In genomic region chr19:54273811-54274210, GRCh38 we compare ENCODE assay signal across 32 cellular contexts. TPM values are rescaled to one million over a fixed set of nuclear protein-coding genes. Genes with fewer than 3 reads are reported as not detected.
"Had no signal": no experiment of that assay in that cellular context is flagged by ENCODE, and none has a peak within 500 bp of the region (broad histone marks: within the 10 kb centered on the region; RNA-seq: fewer than 3 reads in every experiment).

No MANE protein-coding gene starts in this region.

- H3K4me1 ChIP-seq: ascending aorta, breast epithelium, colonic mucosa, gastroesophageal sphincter had no signal

- H3K36me3 Mint-ChIP-seq: activated CD4-positive, alpha-beta memory T cell treated with anti-CD3 and anti-CD28 coated beads for 36 hours; activated naive CD4-positive, alpha-beta T cell treated with anti-CD3 and anti-CD28 coated beads, Interleukin-2, amount 10 ng/mL, durations not matched to agents 7 days and 5 days; activated naive CD4-positive, alpha-beta T cell treated with anti-CD3 and anti-CD28 coated beads, Interleukin-2, amount 50 U/mL, for 72 hours; activated naive CD8-positive, alpha-beta T cell treated with anti-CD3 and anti-CD28 coated beads, Interleukin-2, amount 10 ng/mL, durations not matched to agents 7 days and 5 days; brain had no signal

- H3K4me3 ChIP-seq: ascending aorta, breast epithelium, cardiac muscle cell, colonic mucosa, dorsolateral prefrontal cortex, gastroesophageal sphincter had no signal

- H3K27ac ChIP-seq: ascending aorta, breast epithelium, cardiac muscle cell, colonic mucosa, dorsolateral prefrontal cortex, gastroesophageal sphincter had no signal

- H3K4me1 Mint-ChIP-seq: activated CD4-positive, alpha-beta T cell treated with anti-CD3 and anti-CD28 coated beads, Interleukin-2, amount 10 ng/mL, durations not matched to agents 24 days and 14 days; activated naive CD4-positive, alpha-beta T cell treated with anti-CD3 and anti-CD28 coated beads, Interleukin-2, amount 10 ng/mL, durations not matched to agents 7 days and 5 days; activated naive CD8-positive, alpha-beta T cell treated with anti-CD3 and anti-CD28 coated beads, Interleukin-2, amount 10 ng/mL, durations not matched to agents 7 days and 5 days; brain; endodermal cell had no signal

- H3K36me3 ChIP-seq: ascending aorta, breast epithelium, cardiac muscle cell, colonic mucosa, gastroesophageal sphincter had no signal

- H3K9me3 ChIP-seq: ascending aorta, breast epithelium, colonic mucosa, gastroesophageal sphincter had no signal

- DNase-seq: activated CD4-positive, alpha-beta memory T cell treated with anti-CD3 and anti-CD28 coated beads for 36 hours; activated CD4-positive, alpha-beta T cell treated with anti-CD3 and anti-CD28 coated beads for 36 hours; activated CD4-positive, alpha-beta T cell treated with anti-CD3 and anti-CD28 coated beads, Interleukin-2, amount 10 ng/mL, durations not matched to agents 24 days and 14 days; activated CD4-positive, CD25-positive, alpha-beta regulatory T cell; activated CD4-positive, CD25-positive, alpha-beta regulatory T cell treated with anti-CD3 and anti-CD28 coated beads, Interleukin-2, amount 50 U/mL, for 72 hours; activated CD8-positive, alpha-beta T cell treated with anti-CD3 and anti-CD28 coated beads, Interleukin-2, amount 10 ng/mL, durations not matched to agents 7 days and 5 days; activated gamma-delta T cell; activated naive CD4-positive, alpha-beta T cell; activated naive CD4-positive, alpha-beta T cell treated with anti-CD3 and anti-CD28 coated beads, Interleukin-2, amount 10 ng/mL, durations not matched to agents 7 days and 5 days; activated naive CD8-positive, alpha-beta T cell treated with anti-CD3 and anti-CD28 coated beads, Interleukin-2, amount 10 ng/mL, durations not matched to agents 7 days and 5 days; central memory CD4-positive, alpha-beta T cell; cerebellar nuclear complex; colonic mucosa; dorsolateral prefrontal cortex; effector memory CD4-positive, alpha-beta T cell; endodermal cell; foreskin melanocyte; T-helper 2 cell had no signal

- ATAC-seq: activated CD4-positive, alpha-beta T cell treated with anti-CD3 and anti-CD28 coated beads for 36 hours; activated CD8-positive, alpha-beta T cell treated with anti-CD3 and anti-CD28 coated beads, Interleukin-2, amount 10 ng/mL, durations not matched to agents 7 days and 5 days; esophagus mucosa; gastroesophageal sphincter had no signal

- H3K9me3 Mint-ChIP-seq: activated CD4-positive, alpha-beta memory T cell treated with anti-CD3 and anti-CD28 coated beads for 36 hours; activated CD4-positive, alpha-beta T cell treated with anti-CD3 and anti-CD28 coated beads, Interleukin-2, amount 10 ng/mL, durations not matched to agents 24 days and 14 days; activated naive CD4-positive, alpha-beta T cell treated with anti-CD3 and anti-CD28 coated beads, Interleukin-2, amount 10 ng/mL, durations not matched to agents 7 days and 5 days; activated naive CD4-positive, alpha-beta T cell treated with anti-CD3 and anti-CD28 coated beads, Interleukin-2, amount 50 U/mL, for 72 hours; activated naive CD8-positive, alpha-beta T cell treated with anti-CD3 and anti-CD28 coated beads, Interleukin-2, amount 10 ng/mL, durations not matched to agents 7 days and 5 days; activated T-helper 1 cell treated with anti-CD3 and anti-CD28 coated beads, Interleukin-12 subunit alpha, Interleukin-12 subunit beta, Interleukin-2, Interleukin-4 antibody, amounts not matched to agents 30 ng/mL and 10 ng/mL and 1 ng/mL, durations not matched to agents 14 hours and 24 hours and 36 hours; brain; endodermal cell had no signal

- H3K27me3 ChIP-seq: ascending aorta, colonic mucosa had no signal

- H3K27ac Mint-ChIP-seq: activated CD4-positive, alpha-beta memory T cell treated with anti-CD3 and anti-CD28 coated beads for 36 hours; activated CD4-positive, alpha-beta T cell treated with anti-CD3 and anti-CD28 coated beads for 36 hours; activated CD4-positive, alpha-beta T cell treated with anti-CD3 and anti-CD28 coated beads, Interleukin-2, amount 10 ng/mL, durations not matched to agents 24 days and 14 days; activated CD8-positive, alpha-beta T cell treated with anti-CD3 and anti-CD28 coated beads, Interleukin-2, amount 10 ng/mL, durations not matched to agents 7 days and 5 days; activated naive CD4-positive, alpha-beta T cell treated with anti-CD3 and anti-CD28 coated beads, Interleukin-2, amount 10 ng/mL, durations not matched to agents 7 days and 5 days; activated naive CD4-positive, alpha-beta T cell treated with anti-CD3 and anti-CD28 coated beads, Interleukin-2, amount 50 U/mL, for 72 hours; activated naive CD8-positive, alpha-beta T cell treated with anti-CD3 and anti-CD28 coated beads, Interleukin-2, amount 10 ng/mL, durations not matched to agents 7 days and 5 days; activated T-helper 1 cell treated with anti-CD3 and anti-CD28 coated beads, Interleukin-12 subunit alpha, Interleukin-12 subunit beta, Interleukin-2, Interleukin-4 antibody, amounts not matched to agents 30 ng/mL and 10 ng/mL and 1 ng/mL, durations not matched to agents 14 hours and 24 hours and 36 hours; brain; endodermal cell had no signal

- H3K4me3 Mint-ChIP-seq: activated CD4-positive, alpha-beta memory T cell treated with anti-CD3 and anti-CD28 coated beads for 36 hours; activated CD4-positive, alpha-beta T cell treated with anti-CD3 and anti-CD28 coated beads for 36 hours; activated CD4-positive, alpha-beta T cell treated with anti-CD3 and anti-CD28 coated beads, Interleukin-2, amount 10 ng/mL, durations not matched to agents 24 days and 14 days; activated CD8-positive, alpha-beta T cell treated with anti-CD3 and anti-CD28 coated beads, Interleukin-2, amount 10 ng/mL, durations not matched to agents 7 days and 5 days; activated naive CD4-positive, alpha-beta T cell treated with anti-CD3 and anti-CD28 coated beads, Interleukin-2, amount 10 ng/mL, durations not matched to agents 7 days and 5 days; activated naive CD8-positive, alpha-beta T cell treated with anti-CD3 and anti-CD28 coated beads, Interleukin-2, amount 10 ng/mL, durations not matched to agents 7 days and 5 days; activated T-helper 1 cell treated with anti-CD3 and anti-CD28 coated beads, Interleukin-12 subunit alpha, Interleukin-12 subunit beta, Interleukin-2, Interleukin-4 antibody, amounts not matched to agents 30 ng/mL and 10 ng/mL and 1 ng/mL, durations not matched to agents 14 hours and 24 hours and 36 hours; brain; endodermal cell had no signal

RNA-seq across cellular contexts. Expression of gene LILRB2, which starts 7.1 kb away (rescaled TPM):
- total RNA-seq: activated CD4-positive, alpha-beta memory T cell treated with anti-CD3 and anti-CD28 coated beads for 36 hours; activated CD4-positive, alpha-beta T cell treated with anti-CD3 and anti-CD28 coated beads for 36 hours; activated CD4-positive, alpha-beta T cell treated with anti-CD3 and anti-CD28 coated beads, Interleukin-2, amount 10 ng/mL, durations not matched to agents 24 days and 14 days; activated CD8-positive, alpha-beta memory T cell treated with anti-CD3 and anti-CD28 coated beads for 36 hours; activated CD8-positive, alpha-beta T cell treated with anti-CD3 and anti-CD28 coated beads, Interleukin-2, amount 10 ng/mL, durations not matched to agents 7 days and 5 days; activated naive CD4-positive, alpha-beta T cell treated with anti-CD3 and anti-CD28 coated beads, Interleukin-2, amount 50 U/mL, for 72 hours; activated T-helper 1 cell treated with anti-CD3 and anti-CD28 coated beads, Interleukin-12 subunit alpha, Interleukin-12 subunit beta, Interleukin-2, Interleukin-4 antibody, amounts not matched to agents 30 ng/mL and 10 ng/mL and 1 ng/mL, durations not matched to agents 14 hours and 24 hours and 36 hours; cardiac muscle cell; endodermal cell; epithelial cell of proximal tubule; fibroblast of lung; fibroblast of villous mesenchyme; glomerular endothelial cell; T-helper 1 cell treated with Interleukin-12 subunit alpha and Interleukin-12 subunit beta and Interleukin-4 antibody, amounts not matched to agents 30 ng/mL and 1 ng/mL, for 36 hours had no signal

RNA-seq across cellular contexts. Expression of gene LILRB5, which starts 16.7 kb away (rescaled TPM):
- total RNA-seq: activated CD4-positive, alpha-beta memory T cell treated with anti-CD3 and anti-CD28 coated beads for 36 hours; activated CD4-positive, alpha-beta T cell treated with anti-CD3 and anti-CD28 coated beads for 36 hours; activated CD4-positive, alpha-beta T cell treated with anti-CD3 and anti-CD28 coated beads, Interleukin-2, amount 10 ng/mL, durations not matched to agents 24 days and 14 days; activated CD8-positive, alpha-beta memory T cell treated with anti-CD3 and anti-CD28 coated beads for 36 hours; activated CD8-positive, alpha-beta T cell treated with anti-CD3 and anti-CD28 coated beads, Interleukin-2, amount 10 ng/mL, durations not matched to agents 7 days and 5 days; activated naive CD4-positive, alpha-beta T cell treated with anti-CD3 and anti-CD28 coated beads, Interleukin-2, amount 50 U/mL, for 72 hours; activated T-helper 1 cell treated with anti-CD3 and anti-CD28 coated beads, Interleukin-12 subunit alpha, Interleukin-12 subunit beta, Interleukin-2, Interleukin-4 antibody, amounts not matched to agents 30 ng/mL and 10 ng/mL and 1 ng/mL, durations not matched to agents 14 hours and 24 hours and 36 hours; cardiac muscle cell; endodermal cell; epithelial cell of proximal tubule; fibroblast of lung; fibroblast of villous mesenchyme; glomerular endothelial cell; T-helper 1 cell treated with Interleukin-12 subunit alpha and Interleukin-12 subunit beta and Interleukin-4 antibody, amounts not matched to agents 30 ng/mL and 1 ng/mL, for 36 hours had no signal

RNA-seq across cellular contexts. Expression of gene LILRA6, which starts 31.2 kb away (rescaled TPM):
- total RNA-seq: activated CD4-positive, alpha-beta T cell treated with anti-CD3 and anti-CD28 coated beads for 36 hours; activated CD8-positive, alpha-beta memory T cell treated with anti-CD3 and anti-CD28 coated beads for 36 hours; activated naive CD4-positive, alpha-beta T cell treated with anti-CD3 and anti-CD28 coated beads, Interleukin-2, amount 50 U/mL, for 72 hours; endodermal cell; epithelial cell of proximal tubule; esophagus mucosa; fibroblast of lung; fibroblast of villous mesenchyme; glomerular endothelial cell had no signal

RNA-seq across cellular contexts. Expression of gene LILRA5, which starts 39.2 kb away (rescaled TPM):
- total RNA-seq: activated CD4-positive, alpha-beta memory T cell treated with anti-CD3 and anti-CD28 coated beads for 36 hours; activated CD4-positive, alpha-beta T cell treated with anti-CD3 and anti-CD28 coated beads for 36 hours; activated CD4-positive, alpha-beta T cell treated with anti-CD3 and anti-CD28 coated beads, Interleukin-2, amount 10 ng/mL, durations not matched to agents 24 days and 14 days; activated CD8-positive, alpha-beta memory T cell treated with anti-CD3 and anti-CD28 coated beads for 36 hours; activated CD8-positive, alpha-beta T cell treated with anti-CD3 and anti-CD28 coated beads, Interleukin-2, amount 10 ng/mL, durations not matched to agents 7 days and 5 days; activated naive CD4-positive, alpha-beta T cell treated with anti-CD3 and anti-CD28 coated beads, Interleukin-2, amount 50 U/mL, for 72 hours; activated naive CD8-positive, alpha-beta T cell treated with anti-CD3 and anti-CD28 coated beads, Interleukin-2, amount 10 ng/mL, durations not matched to agents 7 days and 5 days; activated T-helper 1 cell treated with anti-CD3 and anti-CD28 coated beads, Interleukin-12 subunit alpha, Interleukin-12 subunit beta, Interleukin-2, Interleukin-4 antibody, amounts not matched to agents 30 ng/mL and 10 ng/mL and 1 ng/mL, durations not matched to agents 14 hours and 24 hours and 36 hours; ascending aorta; cardiac muscle cell; endodermal cell; epithelial cell of proximal tubule; fibroblast of lung; fibroblast of villous mesenchyme; glomerular endothelial cell; T-helper 1 cell treated with Interleukin-12 subunit alpha and Interleukin-12 subunit beta and Interleukin-4 antibody, amounts not matched to agents 30 ng/mL and 1 ng/mL, for 36 hours had no signal

RNA-seq across cellular contexts. Expression of gene LILRB3, which starts 51.0 kb away (rescaled TPM):
- total RNA-seq: activated CD4-positive, alpha-beta T cell treated with anti-CD3 and anti-CD28 coated beads for 36 hours; activated CD8-positive, alpha-beta memory T cell treated with anti-CD3 and anti-CD28 coated beads for 36 hours; endodermal cell; epithelial cell of proximal tubule; fibroblast of lung; fibroblast of villous mesenchyme; glomerular endothelial cell had no signal
